In genomic region chr2:135163306-135163705, GRCh38 we compare ENCODE assay signal across 1 cellular context.
TF ChIP-seq lines count a peak whose summit lies in the region.

No MANE protein-coding gene starts in this region.

TF ChIP-seq in GM23338, 12 proteins besides CTCF, POLR2A, EP300 and RAD21 (continued from another document):
- TF ChIP-seq ZNF462 (CRISPR knock-in tag; IDR thresholded peaks at IDR 0.05), result no peak
- TF ChIP-seq JUNB (IDR thresholded peaks at IDR 0.05; ENCODE audit: unreplicated experiment), result no peak
- no peak for TF ChIP-seq EZH2phosphoT487 (IDR thresholded peaks at IDR 0.05; ENCODE audit: unreplicated experiment)
- TF ChIP-seq POLR2AphosphoS5 (IDR thresholded peaks at IDR 0.05; ENCODE audit: low read depth), result no peak
- TF ChIP-seq ZNF114 (CRISPR knock-in tag; IDR thresholded peaks at IDR 0.05), result no peak
- TF ChIP-seq ZNF331 (CRISPR knock-in tag; IDR thresholded peaks at IDR 0.05; ENCODE audit: low read depth), result no peak
- TF ChIP-seq ETS1 (IDR thresholded peaks at IDR 0.05), result no peak
- TF ChIP-seq NANOG (IDR thresholded peaks at IDR 0.05; ENCODE audit: borderline replicate concordance), result no peak
- TF ChIP-seq CREB1 (CRISPR knock-in tag; IDR thresholded peaks at IDR 0.05; ENCODE audit: low read depth), result no peak
- no peak for TF ChIP-seq EZH2 (IDR thresholded peaks at IDR 0.05; ENCODE audit: low read depth, unreplicated experiment)
- no peak for TF ChIP-seq STAT1 (IDR thresholded peaks at IDR 0.05; ENCODE audit: unreplicated experiment)
